ENCODE assay signal across 8 cellular contexts in the genomic region with DNA sequence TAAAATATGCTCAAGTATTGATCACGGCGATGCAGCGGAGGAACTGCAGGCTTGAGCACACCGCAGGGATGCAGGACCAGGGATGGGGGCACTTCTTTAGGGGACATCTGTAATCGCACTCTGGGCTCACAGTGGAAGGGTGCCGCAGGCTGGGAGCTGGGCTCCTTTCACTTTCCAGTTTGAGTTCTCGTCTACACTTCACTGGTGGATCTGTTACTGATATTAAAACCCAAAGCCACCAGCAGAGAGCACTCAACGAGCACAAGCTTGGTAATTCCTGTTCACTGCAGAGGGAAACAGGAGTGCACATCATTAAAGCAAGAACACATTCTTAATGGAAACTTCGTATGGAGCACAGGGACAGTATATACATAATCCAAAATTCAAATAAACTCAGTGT.
A peak's percentile ranks its signal among the peaks of the same experiment; 100 is the strongest.
DNase-seq lines count a peak whose midpoint lies in the region; ATAC-seq and TF ChIP-seq lines count a peak whose summit lies in the region.

No MANE protein-coding gene starts in this region.

- in situ Hi-C loops in astrocyte of the spinal cord (cut with HindIII; ENCODE audit: low sequenced_read_pairs) = no loop called here

- DNase-seq in AG04450 (ENCODE audit: low read depth, low spot score) (no peak), LHCN-M2 (ENCODE audit: low read depth) (peak; percentile 73), astrocyte of the spinal cord (ENCODE audit: low read depth, low spot score) (peak; percentile 78), kidney glomerular epithelial cell (lab: John Stamatoyannopoulos, UW) (peak; percentile 49), ureter (ENCODE audit: low spot score) (peak; percentile 52)

- CTCF ChIA-PET in AG04450 (lab: Charles Lee) = interaction anchor here (0.7 to 2.6 kb wide), 17 partner anchors 9 to 308 kb away, joined by 3 to 23 read pairs (median 5); no protein-coding TSS in a partner anchor

- H3K9me3 ChIP-seq in AG04450 (ENCODE audit: control insufficient read depth, insufficient read depth, low read length) = no peaks in the 10 kb centered on the region

- POLR2A ChIA-PET in AG04450 (lab: Yijun Ruan, JAX) = interaction anchor here (0.6 to 1.8 kb wide), 2 partner anchors 16 to 163 kb away, joined by 4 read pairs; no protein-coding TSS in a partner anchor

- peak; percentile 61 for TF ChIP-seq CTCF in AG04450 (IDR thresholded peaks at IDR 0.05; ENCODE audit: low read depth, low read length)
- TF ChIP-seq CTCF in astrocyte of the spinal cord (IDR thresholded peaks at IDR 0.05; ENCODE audit: low read depth, low read length) = peak; percentile 62

- ATAC-seq in GM18858 (IDR thresholded peaks at IDR 0.05; ENCODE audit: unreplicated experiment) (peak; percentile 51), GM21526 (IDR thresholded peaks at IDR 0.05; ENCODE audit: low FRiP score, unreplicated experiment) (no peak)
- no peak for ATAC-seq in activated CD4-positive, CD25-positive, alpha-beta regulatory T cell treated with anti-CD3 and anti-CD28 coated beads, Interleukin-2, amount 50 U/mL, for 24 hours

- H3K4me3 ChIP-seq in AG04450 (ENCODE audit: low read depth, low read length) = no peak overlapping the region
- H3K4me3 ChIP-seq in astrocyte of the spinal cord (ENCODE audit: low read depth, low read length) = no peak overlapping the region

- no peak overlapping the region for H3K27ac ChIP-seq in AG04450 (ENCODE audit: low read depth, low read length)

- H3K27me3 ChIP-seq in AG04450 (ENCODE audit: control insufficient read depth, insufficient read depth, low read length) = no peaks in the 10 kb centered on the region
